In the genomic region with DNA sequence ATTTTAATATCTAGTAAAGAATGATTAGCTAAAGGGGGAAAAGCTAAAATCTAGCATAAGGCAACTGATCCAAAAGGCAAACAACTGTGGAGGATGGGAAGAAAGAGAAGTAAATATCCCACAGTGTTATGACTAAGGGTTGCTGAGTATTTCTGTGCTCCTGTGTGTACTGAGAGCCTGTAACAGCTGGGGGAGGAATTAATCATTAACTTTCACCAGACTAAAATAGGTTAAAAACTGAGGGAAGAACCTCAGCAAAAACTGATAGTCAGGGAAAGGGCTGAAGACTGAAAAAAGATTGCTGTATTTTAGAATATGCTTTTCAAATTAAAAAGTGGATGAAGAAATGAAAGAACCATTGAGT, we compare ENCODE assay signal across 16 cellular contexts.
DNase-seq lines count a peak whose midpoint lies in the region; ATAC-seq and TF ChIP-seq lines count a peak whose summit lies in the region.
"Had no signal": no experiment of that assay in that cellular context is flagged by ENCODE, and none has a peak within 500 bp of the region (broad histone marks: within the 10 kb centered on the region; RNA-seq: fewer than 3 reads in every experiment).

No MANE protein-coding gene starts in this region.

- H3K4me1 Mint-ChIP-seq in endodermal cell = peaks cover 8% of the 10 kb centered on the region
- H3K4me1 Mint-ChIP-seq in naive thymus-derived CD4-positive, alpha-beta T cell = no peaks in the 10 kb centered on the region
- no peaks in the 10 kb centered on the region for H3K4me1 Mint-ChIP-seq in activated CD8-positive, alpha-beta memory T cell treated with anti-CD3 and anti-CD28 coated beads, Interleukin-2, amount 10 ng/mL, durations not matched to agents 7 days and 5 days

- no peaks in the 10 kb centered on the region for H3K9me2 ChIP-seq in Karpas-422 (replicated peaks; ENCODE audit: insufficient read depth, low read length)

- H3K4me3 ChIP-seq in endodermal cell (ENCODE audit: low read length) (peak overlapping the region; percentile 74), Karpas-422 (ENCODE audit: low read length) (no peak overlapping the region)
- H3K4me3 ChIP-seq in naive thymus-derived CD4-positive, alpha-beta T cell (ENCODE audit: low read length) = no peak overlapping the region
- H3K4me3 ChIP-seq: ascending aorta; BLaER1 treated with 17β-estradiol and CSF1 and Interleukin-3, amounts not matched to agents 10 nM and 100 nM had no signal

- intact Hi-C loops in naive thymus-derived CD4-positive, alpha-beta T cell (cut with micrococcal nuclease) = no loop called here

- H3K4me1 ChIP-seq in endodermal cell (ENCODE audit: control insufficient read depth, insufficient read depth, low read length) (no peaks in the 10 kb centered on the region), Karpas-422 (ENCODE audit: low read length) (no peaks in the 10 kb centered on the region)
- no peaks in the 10 kb centered on the region for H3K4me1 ChIP-seq in naive thymus-derived CD4-positive, alpha-beta T cell (ENCODE audit: control insufficient read depth in 2 of 2, insufficient read depth in 2 of 2, low read length in 2 of 2)
- H3K4me1 ChIP-seq: ascending aorta; BLaER1 treated with 17β-estradiol and CSF1 and Interleukin-3, amounts not matched to agents 10 nM and 100 nM had no signal

- no peaks in the 10 kb centered on the region for H3K79me2 ChIP-seq in Karpas-422 (ENCODE audit: low read length)

- no peaks in the 10 kb centered on the region for H4K20me1 ChIP-seq in Karpas-422 (ENCODE audit: insufficient read depth, low read depth, low read length)
- H4K20me1 ChIP-seq: BLaER1 treated with 17β-estradiol and CSF1 and Interleukin-3, amounts not matched to agents 10 nM and 100 nM had no signal

- H3K36me3 ChIP-seq in endodermal cell (ENCODE audit: control insufficient read depth, insufficient read depth, low read length) (no peaks in the 10 kb centered on the region), Karpas-422 (ENCODE audit: insufficient read depth, low read length) (no peaks in the 10 kb centered on the region)
- no peaks in the 10 kb centered on the region for H3K36me3 ChIP-seq in naive thymus-derived CD4-positive, alpha-beta T cell (ENCODE audit: control insufficient read depth in 2 of 3, insufficient read depth in 3 of 3, low read length in 3 of 3)
- H3K36me3 ChIP-seq: ascending aorta; BLaER1 treated with 17β-estradiol and CSF1 and Interleukin-3, amounts not matched to agents 10 nM and 100 nM had no signal

- no peak overlapping the region for H3K9ac ChIP-seq in endodermal cell (ENCODE audit: extremely low read depth, low read length, poor library complexity, severe bottlenecking)
- H3K9ac ChIP-seq in Karpas-422 (ENCODE audit: low read length) = no peak overlapping the region
- H3K9ac ChIP-seq: BLaER1 treated with 17β-estradiol and CSF1 and Interleukin-3, amounts not matched to agents 10 nM and 100 nM; KMS-11 had no signal

- no peaks in the 10 kb centered on the region for H3K9me3 ChIP-seq in endodermal cell (ENCODE audit: control insufficient read depth, low read length)
- no peaks in the 10 kb centered on the region for H3K9me3 ChIP-seq in naive thymus-derived CD4-positive, alpha-beta T cell (ENCODE audit: control insufficient read depth in 2 of 3, low read length in 3 of 3)
- no peaks in the 10 kb centered on the region for H3K9me3 ChIP-seq in Karpas-422 (ENCODE audit: low read length)
- H3K9me3 ChIP-seq: ascending aorta; BLaER1 treated with 17β-estradiol and CSF1 and Interleukin-3, amounts not matched to agents 10 nM and 100 nM had no signal

- CTCF ChIA-PET in naive thymus-derived CD4-positive, alpha-beta T cell (lab: Charles Lee) = no interaction called here
- CTCF ChIA-PET in activated CD8-positive, alpha-beta memory T cell treated with anti-CD3 and anti-CD28 coated beads, Interleukin-2, amount 10 ng/mL, durations not matched to agents 7 days and 5 days (lab: Charles Lee) = no interaction called here

- H3K4me2 ChIP-seq in Karpas-422 (ENCODE audit: low read depth, low read length, poor library complexity, severe bottlenecking) = no peak overlapping the region
- H3K4me2 ChIP-seq: BLaER1 treated with 17β-estradiol and CSF1 and Interleukin-3, amounts not matched to agents 10 nM and 100 nM; KMS-11 had no signal

- H2AFZ ChIP-seq in Karpas-422 (ENCODE audit: low read length) = no peak overlapping the region

- POLR2A ChIA-PET in naive thymus-derived CD4-positive, alpha-beta T cell (lab: Charles Lee) = no interaction called here

- TF ChIP-seq CTCF in endodermal cell (conservative IDR thresholded peaks at IDR 0.05) = no peak

- no peaks in the 10 kb centered on the region for H3K27me3 ChIP-seq in endodermal cell (ENCODE audit: control insufficient read depth, insufficient read depth, low read length, poor library complexity, severe bottlenecking)
- H3K27me3 ChIP-seq in naive thymus-derived CD4-positive, alpha-beta T cell (ENCODE audit: control insufficient read depth in 2 of 2, insufficient read depth in 2 of 2, low read length in 2 of 2) = no peaks in the 10 kb centered on the region
- no peaks in the 10 kb centered on the region for H3K27me3 ChIP-seq in Karpas-422 (ENCODE audit: low read length)
- H3K27me3 ChIP-seq: ascending aorta; BLaER1 treated with 17β-estradiol and CSF1 and Interleukin-3, amounts not matched to agents 10 nM and 100 nM had no signal

- no peaks in the 10 kb centered on the region for H3K9me3 Mint-ChIP-seq in endodermal cell
- H3K9me3 Mint-ChIP-seq in naive thymus-derived CD4-positive, alpha-beta T cell = peaks cover 0 to 14% (median 2%) of the 10 kb centered on the region in 11 donors
- peaks cover 4% of the 10 kb centered on the region for H3K9me3 Mint-ChIP-seq in activated CD8-positive, alpha-beta memory T cell treated with anti-CD3 and anti-CD28 coated beads, Interleukin-2, amount 10 ng/mL, durations not matched to agents 7 days and 5 days (ENCODE audit: low read depth)

- H3K4me3 Mint-ChIP-seq in endodermal cell = peak overlapping the region; percentile 32
- H3K4me3 Mint-ChIP-seq in naive thymus-derived CD4-positive, alpha-beta T cell = no peak overlapping the region
- H3K4me3 Mint-ChIP-seq in activated CD8-positive, alpha-beta memory T cell treated with anti-CD3 and anti-CD28 coated beads, Interleukin-2, amount 10 ng/mL, durations not matched to agents 7 days and 5 days = no peak overlapping the region
- H3K4me3 Mint-ChIP-seq: activated T-cell treated with anti-CD3 and anti-CD28 coated beads, Interleukin-2, amount 50 U/mL, for 4 hours had no signal

- H3K27me3 Mint-ChIP-seq in endodermal cell (ENCODE audit: insufficient read depth) = no peaks in the 10 kb centered on the region
- H3K27me3 Mint-ChIP-seq in naive thymus-derived CD4-positive, alpha-beta T cell = no peaks in the 10 kb centered on the region
- H3K27me3 Mint-ChIP-seq in activated CD8-positive, alpha-beta memory T cell treated with anti-CD3 and anti-CD28 coated beads, Interleukin-2, amount 10 ng/mL, durations not matched to agents 7 days and 5 days = no peaks in the 10 kb centered on the region

- H3K27ac Mint-ChIP-seq in endodermal cell = peak overlapping the region; percentile 12
- H3K27ac Mint-ChIP-seq in naive thymus-derived CD4-positive, alpha-beta T cell = no peak overlapping the region
- no peak overlapping the region for H3K27ac Mint-ChIP-seq in activated CD8-positive, alpha-beta memory T cell treated with anti-CD3 and anti-CD28 coated beads, Interleukin-2, amount 10 ng/mL, durations not matched to agents 7 days and 5 days

- H3K27ac ChIP-seq in endodermal cell (ENCODE audit: low read depth, low read length) (no peak overlapping the region), Karpas-422 (ENCODE audit: low read length) (no peak overlapping the region)
- H3K27ac ChIP-seq in naive thymus-derived CD4-positive, alpha-beta T cell (ENCODE audit: low read depth, low read length) = no peak overlapping the region
- H3K27ac ChIP-seq: ascending aorta; BLaER1 treated with 17β-estradiol and CSF1 and Interleukin-3, amounts not matched to agents 10 nM and 100 nM; KMS-11 had no signal

- DNase-seq in endodermal cell = no peak
- DNase-seq in putamen (ENCODE audit: low spot score) = peak; percentile 1
- DNase-seq in naive thymus-derived CD4-positive, alpha-beta T cell = no peak
- no peak for DNase-seq in activated CD8-positive, alpha-beta memory T cell treated with anti-CD3 and anti-CD28 coated beads, Interleukin-2, amount 10 ng/mL, durations not matched to agents 7 days and 5 days
- DNase-seq in Karpas-422 = no peak
- DNase-seq: activated T-cell treated with anti-CD3 and anti-CD28 coated beads, Interleukin-2, amount 50 U/mL, for 4 hours; NCI-H2081; stimulated activated CD4-positive, alpha-beta T cell treated with anti-CD3 and anti-CD28 coated beads, Interleukin-4, amount 100 ng/mL, for 4 hours; stimulated activated naive CD8-positive, alpha-beta T cell treated with anti-CD3 and anti-CD28 coated beads, Interleukin-15, Interleukin-2, amounts not matched to agents 100 U/mL and 50 U/mL, for 24 hours had no signal

- ATAC-seq in GM18907 (IDR thresholded peaks at IDR 0.05; ENCODE audit: unreplicated experiment) (peak; percentile 83), HG03354 (IDR thresholded peaks at IDR 0.05; ENCODE audit: poor library complexity, severe bottlenecking, unreplicated experiment) (peak; percentile 77), GM18858 (IDR thresholded peaks at IDR 0.05; ENCODE audit: unreplicated experiment) (no peak)
- no peak for ATAC-seq in naive thymus-derived CD4-positive, alpha-beta T cell
- no peak for ATAC-seq in activated CD8-positive, alpha-beta memory T cell treated with anti-CD3 and anti-CD28 coated beads, Interleukin-2, amount 10 ng/mL, durations not matched to agents 7 days and 5 days
- ATAC-seq: activated T-cell treated with anti-CD3 and anti-CD28 coated beads, Interleukin-2, amount 50 U/mL, for 4 hours; SK-N-SH treated with all-trans-retinoic acid at 6 μM for 48 hours; stimulated activated naive CD8-positive, alpha-beta T cell treated with anti-CD3 and anti-CD28 coated beads, Interleukin-15, Interleukin-2, amounts not matched to agents 100 U/mL and 50 U/mL, for 24 hours had no signal

- H3K36me3 Mint-ChIP-seq in endodermal cell (ENCODE audit: low read depth) = no peaks in the 10 kb centered on the region
- no peaks in the 10 kb centered on the region for H3K36me3 Mint-ChIP-seq in naive thymus-derived CD4-positive, alpha-beta T cell
- H3K36me3 Mint-ChIP-seq in activated CD8-positive, alpha-beta memory T cell treated with anti-CD3 and anti-CD28 coated beads, Interleukin-2, amount 10 ng/mL, durations not matched to agents 7 days and 5 days = no peaks in the 10 kb centered on the region

Comparison
In these comparisons a context has a peak if more than half of its experiments do, and no peak if none do; other contexts are left out.
1. ATAC-seq: peak in GM18907 (single experiment) and HG03354 (single experiment); none in naive thymus-derived CD4-positive, alpha-beta T cell (single experiment), activated CD8-positive, alpha-beta memory T cell treated with anti-CD3 and anti-CD28 coated beads, Interleukin-2, amount 10 ng/mL, durations not matched to agents 7 days and 5 days (single experiment) and GM18858 (single experiment).